ENCODE assay signal across 8 cellular contexts in the genomic region with DNA sequence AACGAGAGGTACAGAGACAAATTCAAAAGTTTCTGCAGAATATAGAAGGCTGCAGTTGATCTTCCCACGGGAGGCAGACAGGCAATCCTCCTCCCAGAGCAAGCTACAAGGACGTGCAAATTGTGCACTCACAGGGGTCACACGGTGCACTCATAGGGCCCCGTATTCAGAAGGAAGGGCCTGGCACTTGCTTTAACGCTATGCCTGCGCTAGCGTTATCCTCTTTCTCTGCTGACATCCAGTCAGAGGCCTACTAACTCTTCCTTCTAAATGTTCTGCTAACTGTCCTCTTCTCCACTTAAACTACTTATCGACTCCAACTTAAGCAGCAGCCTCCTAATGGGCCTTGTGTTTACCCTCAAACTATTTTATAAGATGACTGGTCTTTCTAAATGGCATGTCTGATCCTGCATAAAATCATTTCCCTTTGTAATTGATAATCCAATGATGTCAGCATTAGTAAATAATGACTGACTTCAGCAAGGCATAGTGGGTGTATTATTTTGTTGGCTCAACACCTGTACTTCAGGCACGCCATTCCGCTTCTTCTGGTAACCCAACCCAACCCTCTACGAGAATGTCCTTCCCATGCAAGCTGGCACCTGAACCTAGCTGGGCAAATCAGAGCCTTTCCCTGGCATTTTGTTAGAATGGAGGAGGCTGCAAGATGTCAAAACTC. TPM values are rescaled to one million over a fixed set of nuclear protein-coding genes. Genes with fewer than 3 reads are reported as not detected.
DNase-seq lines count a peak whose midpoint lies in the region; ATAC-seq, FAIRE-seq and TF ChIP-seq lines count a peak whose summit lies in the region.

No MANE protein-coding gene starts in this region.

- no peaks in the 10 kb centered on the region for H3K9me3 Mint-ChIP-seq in activated CD8-positive, alpha-beta memory T cell treated with anti-CD3 and anti-CD28 coated beads, Interleukin-2, amount 10 ng/mL, durations not matched to agents 7 days and 5 days (ENCODE audit: low read depth)

- TF ChIP-seq RAD21 in K562 (CRISPR knock-in tag; conservative IDR thresholded peaks at IDR 0.05 in 1 of 2, IDR thresholded peaks at IDR 0.05 in 1 of 2): no peak

- no peaks in the 10 kb centered on the region for H3K27me3 ChIP-seq in K562 (ENCODE audit: control insufficient read depth in 2 of 2, insufficient read depth in 2 of 2, low read length in 2 of 2)
- H3K27me3 ChIP-seq in transverse colon: no peaks in the 10 kb centered on the region

- intact Hi-C loops in K562 (cut with micrococcal nuclease): no loop called here
- intact Hi-C loops in lower leg skin (cut with DNase I; ENCODE audit: low total_unique reads): no loop called here
- intact Hi-C loops in transverse colon (cut with DNase I; ENCODE audit: low total_unique reads): no loop called here

- TF ChIP-seq CTCF in K562 (IDR thresholded peaks at IDR 0.05 in 2 of 3, conservative IDR thresholded peaks at IDR 0.05 in 1 of 3; ENCODE audit: insufficient read depth in 2 of 3, low read depth in 1 of 3, low read length in 3 of 3) (no peak), lower leg skin (IDR thresholded peaks at IDR 0.05) (no peak), transverse colon (IDR thresholded peaks at IDR 0.05) (no peak)

- TF ChIP-seq POLR2A in K562 (conservative IDR thresholded peaks at IDR 0.05) (no peak), lower leg skin (IDR thresholded peaks at IDR 0.05) (no peak), transverse colon (IDR thresholded peaks at IDR 0.05) (no peak)

- H3K4me1 ChIP-seq in K562 (replicated peaks in 1 of 2; ENCODE audit: control insufficient read depth in 2 of 2, insufficient read depth in 2 of 2, low read length in 2 of 2) (peaks cover 9 to 33% of the 10 kb centered on the region in 2 experiments), transverse colon (peaks cover 26 to 86% (median 45%) of the 10 kb centered on the region in 4 donors)

- WGBS in K562 (ENCODE audit: insufficient coverage, low coverage, missing lambda C conversion rate): 57% methylated on average over 12 of the region's 12 CpGs
- 19 to 30% methylated on average over 12 of the region's 12 CpGs for whole genome bisulfite sequencing in lower leg skin, 2 donors
- WGBS in transverse colon (ENCODE audit: low coverage in 1 of 2), 2 donors: 62% methylated on average over 4 to 12 of the region's 12 CpGs

- H3K9ac ChIP-seq in K562 (ENCODE audit: insufficient read depth in 1 of 2, low read depth in 2 of 2, low read length in 2 of 2): peak overlapping the region in 1 of 2 experiments; percentile 69; a peak in 1 of 4 replicates

- CTCF ChIA-PET in activated CD8-positive, alpha-beta memory T cell treated with anti-CD3 and anti-CD28 coated beads, Interleukin-2, amount 10 ng/mL, durations not matched to agents 7 days and 5 days (lab: Charles Lee): interaction anchor here (1.0 kb wide), 1 partner anchor 123 kb away, joined by 4 read pairs; no protein-coding TSS in a partner anchor
- CTCF ChIA-PET in K562 (lab: Yijun Ruan, JAX; ENCODE audit: low intra/inter-chr PET ratio): interaction anchor here (0.6 kb wide), 1 partner anchor 198 kb away, joined by 3 read pairs; no protein-coding TSS in a partner anchor

- POLR2A ChIA-PET in K562 (lab: Yijun Ruan, JAX): interaction anchor here (1.3 to 1.5 kb wide), 3 partner anchors 8 to 21 kb away, joined by 3 to 7 read pairs (median 3); no protein-coding TSS in a partner anchor

- TF ChIP-seq EP300 in K562 (IDR thresholded peaks at IDR 0.05; ENCODE audit: low read length): no peak
- TF ChIP-seq EP300 in transverse colon (IDR thresholded peaks at IDR 0.05; ENCODE audit: low read depth): no peak

- peaks cover 4% of the 10 kb centered on the region; the same call in 1 of the 2 replicates for H4K20me1 ChIP-seq in K562 (replicated peaks; ENCODE audit: control insufficient read depth, insufficient read depth, low read length)

- no peak for DNase-seq in activated CD8-positive, alpha-beta memory T cell treated with anti-CD3 and anti-CD28 coated beads, Interleukin-2, amount 10 ng/mL, durations not matched to agents 7 days and 5 days
- no peak for DNase-seq in activated CD8-positive, alpha-beta memory T cell treated with anti-CD3 and anti-CD28 coated beads, Interleukin-2, amount 50 U/mL, for 48 hours
- DNase-seq in K562 (ENCODE audit: extremely low read depth in 1 of 4, low spot score in 3 of 4) (no peak), lower leg skin (ENCODE audit: low spot score in 2 of 2) (no peak), transverse colon (no peak), cerebellar nuclear complex (lab: John Stamatoyannopoulos, UW) (no peak), SKM-1 treated with dmso at 0.1 percent for 144 hours (lab: John Stamatoyannopoulos, UW; ENCODE audit: unreplicated experiment) (no peak)
- DNase-seq in activated naive CD4-positive, alpha-beta T cell (lab: John Stamatoyannopoulos, UW): no peak

- no peak for FAIRE-seq in K562 (lab: Jason Lieb, UNC)

- in situ Hi-C loops in K562 (cut with MboI) (no loop called here), transverse colon (cut with MboI; ENCODE audit: low pct_ligation_motif_present in 1 of 4, low pct_unique_long_range_greater_than_20kb in 1 of 4, low sequenced_read_pairs in 3 of 4) (no loop called here)

- no peak overlapping the region for H3K27ac ChIP-seq in K562 (ENCODE audit: extremely low read depth, low read depth, low read length)
- H3K27ac ChIP-seq in transverse colon: peak overlapping the region; percentile 95 to 98 (median 96)

- no peak for ATAC-seq in activated CD8-positive, alpha-beta memory T cell treated with anti-CD3 and anti-CD28 coated beads, Interleukin-2, amount 10 ng/mL, durations not matched to agents 7 days and 5 days
- no peak for ATAC-seq in K562

- H3K27ac Mint-ChIP-seq in activated CD8-positive, alpha-beta memory T cell treated with anti-CD3 and anti-CD28 coated beads, Interleukin-2, amount 10 ng/mL, durations not matched to agents 7 days and 5 days: no peak overlapping the region

- H3K36me3 Mint-ChIP-seq in activated CD8-positive, alpha-beta memory T cell treated with anti-CD3 and anti-CD28 coated beads, Interleukin-2, amount 10 ng/mL, durations not matched to agents 7 days and 5 days: peaks cover 23% of the 10 kb centered on the region

- H3K79me2 ChIP-seq in K562 (ENCODE audit: control insufficient read depth, insufficient read depth, low read length): peaks cover 70% of the 10 kb centered on the region

- peak overlapping the region; percentile 11 for H3K4me3 Mint-ChIP-seq in activated CD8-positive, alpha-beta memory T cell treated with anti-CD3 and anti-CD28 coated beads, Interleukin-2, amount 10 ng/mL, durations not matched to agents 7 days and 5 days

- H3K4me3 ChIP-seq in K562: 0 out of 2 replicates have a peak overlapping the region, but pooled peaks have one; percentile 79
- peak overlapping the region; percentile 59 for H3K4me3 ChIP-seq in lower leg skin (ENCODE audit: low read depth, poor library complexity, severe bottlenecking)
- peak overlapping the region in 3 of 4 donors; percentile 73 to 92 (median 85) for H3K4me3 ChIP-seq in transverse colon

- no TSS peak for BruUV-seq in K562 (replicated peaks; lab: Mats Ljungman, UMichigan)

- H3K9me3 ChIP-seq in K562 (replicated peaks; ENCODE audit: control insufficient read depth, insufficient read depth, low read depth, low read length): peaks cover 6% of the 10 kb centered on the region
- H3K9me3 ChIP-seq in transverse colon: no peaks in the 10 kb centered on the region

- H2AFZ ChIP-seq in K562 (ENCODE audit: low read depth, low read length): no peak overlapping the region

- H3K4me1 Mint-ChIP-seq in activated CD8-positive, alpha-beta memory T cell treated with anti-CD3 and anti-CD28 coated beads, Interleukin-2, amount 10 ng/mL, durations not matched to agents 7 days and 5 days: peaks cover 39% of the 10 kb centered on the region

- H3K36me3 ChIP-seq in K562 (ENCODE audit: control insufficient read depth, insufficient read depth, low read length): no peaks in the 10 kb centered on the region; the same call in 2 of the 3 replicates
- no peaks in the 10 kb centered on the region for H3K36me3 ChIP-seq in transverse colon

- no peaks in the 10 kb centered on the region for H3K27me3 Mint-ChIP-seq in activated CD8-positive, alpha-beta memory T cell treated with anti-CD3 and anti-CD28 coated beads, Interleukin-2, amount 10 ng/mL, durations not matched to agents 7 days and 5 days

- H3K4me2 ChIP-seq in K562 (ENCODE audit: insufficient read depth, low read length): peak overlapping the region; percentile 99

- H3K9me1 ChIP-seq in K562 (ENCODE audit: control insufficient read depth, insufficient read depth, low read length): no peaks in the 10 kb centered on the region

RNA-seq across cellular contexts. Expression of gene IFNGR1, which starts 2.2 kb away (rescaled TPM):
- total RNA-seq in activated CD8-positive, alpha-beta memory T cell treated with anti-CD3 and anti-CD28 coated beads, Interleukin-2, amount 10 ng/mL, durations not matched to agents 7 days and 5 days: 10 to 100 TPM; 13.3 to 18.2 TPM
- total RNA-seq in K562 (2011; cell fraction: chromatin; rRNA removed; ENCODE audit: low replicate concordance): 20.6 and 45.2 TPM in 2 replicates
- 21.5 and 26.5 TPM in 2 replicates for total RNA-seq in K562 (2011; cell fraction: nucleolus; rRNA removed)
- total RNA-seq in K562 (2011; cell fraction: nucleoplasm; rRNA removed): 30.9 and 31.5 TPM in 2 replicates
- total RNA-seq in K562 (2014; rRNA removed): 13.4 and 14.7 TPM in 2 replicates
- total RNA-seq in K562 (2014; rRNA removed; fragmentation: Illumina TruSeq; extraction: Trizol): 26.7 and 31.3 TPM in 2 replicates
- total RNA-seq in K562 (2015; rRNA removed; fragmentation: Illumina TruSeq; extraction: Trizol): 33.4 and 38.9 TPM in 2 replicates
- 16.8 and 17.7 TPM in 2 replicates for total RNA-seq in K562 (2021)
- polyA plus RNA-seq in K562 (2011; rRNA removed): 33.0 and 52.5 TPM in 2 replicates
- polyA plus RNA-seq in K562 (2011; cell fraction: cytosol; rRNA removed): 4.8 and 21.0 TPM in 2 replicates
- 24.7 and 52.5 TPM in 2 replicates for polyA plus RNA-seq in K562 (2011; cell fraction: nucleus; rRNA removed)
- polyA plus RNA-seq in K562 (2012): 22.6 and 25.6 TPM in 2 replicates
- polyA plus RNA-seq in K562 (2014; fragmentation: Illumina TruSeq; extraction: Trizol): 22.4 and 26.7 TPM in 2 replicates
- polyA plus RNA-seq in K562 (2014; fragmentation: Nextera tagmentation; extraction: Ambion mirVana): 10 to 100 TPM; 41.5 to 47.0 TPM
- polyA plus RNA-seq in K562 (2014; rRNA removed): 19.3 and 21.2 TPM in 2 replicates
- 16.9 and 42.2 TPM in 2 replicates for polyA minus RNA-seq in K562 (2011; rRNA and poly(A)+ RNA removed)
- 8.5 and 22.1 TPM in 2 replicates for polyA minus RNA-seq in K562 (2011; cell fraction: cytosol; rRNA and poly(A)+ RNA removed)
- polyA minus RNA-seq in K562 (2011; cell fraction: nucleus; rRNA and poly(A)+ RNA removed): 11.8 and 45.1 TPM in 2 replicates
- 10 to 100 TPM; 64.2 to 92.1 (median 83.0) TPM for total RNA-seq in lower leg skin
- 100 to 1,000 TPM in 2 of 4 donors, 10 to 100 TPM in 1, 1 to 10 TPM in 1; 7.0 to 116 (median 86.8) TPM for total RNA-seq in transverse colon

RNA-seq across cellular contexts. Expression of gene IL22RA2, which starts 43.6 kb away (rescaled TPM):
- not detected for total RNA-seq in activated CD8-positive, alpha-beta memory T cell treated with anti-CD3 and anti-CD28 coated beads, Interleukin-2, amount 10 ng/mL, durations not matched to agents 7 days and 5 days
- total RNA-seq in K562 (2011; cell fraction: chromatin; rRNA removed; ENCODE audit: low replicate concordance): not detected in 2 replicates
- total RNA-seq in K562 (2011; cell fraction: nucleolus; rRNA removed): not detected in 2 replicates
- total RNA-seq in K562 (2011; cell fraction: nucleoplasm; rRNA removed): not detected in 2 replicates
- not detected in 2 replicates for total RNA-seq in K562 (2014; rRNA removed)
- total RNA-seq in K562 (2014; rRNA removed; fragmentation: Illumina TruSeq; extraction: Trizol): not detected in 2 replicates
- not detected in 2 replicates for total RNA-seq in K562 (2015; rRNA removed; fragmentation: Illumina TruSeq; extraction: Trizol)
- total RNA-seq in K562 (2021): not detected in 2 replicates
- not detected in 2 replicates for polyA plus RNA-seq in K562 (2011; rRNA removed)
- polyA plus RNA-seq in K562 (2011; cell fraction: cytosol; rRNA removed): not detected in 2 replicates
- not detected in 2 replicates for polyA plus RNA-seq in K562 (2011; cell fraction: nucleus; rRNA removed)
- not detected in 2 replicates for polyA plus RNA-seq in K562 (2012)
- not detected in 2 replicates for polyA plus RNA-seq in K562 (2014; fragmentation: Illumina TruSeq; extraction: Trizol)
- not detected for polyA plus RNA-seq in K562 (2014; fragmentation: Nextera tagmentation; extraction: Ambion mirVana)
- 0.03 TPM in 1 of 2 replicates, not detected in the other for polyA plus RNA-seq in K562 (2014; rRNA removed)
- not detected in 2 replicates for polyA minus RNA-seq in K562 (2011; rRNA and poly(A)+ RNA removed)
- not detected in 2 replicates for polyA minus RNA-seq in K562 (2011; cell fraction: cytosol; rRNA and poly(A)+ RNA removed)
- polyA minus RNA-seq in K562 (2011; cell fraction: nucleus; rRNA and poly(A)+ RNA removed): not detected in 2 replicates
- total RNA-seq in lower leg skin: under 1 TPM in 3 of 4 donors, not detected in 1; 0.08 to 0.30 (median 0.22) TPM
- total RNA-seq in transverse colon: under 1 TPM in 1 of 4 donors, not detected in 3; 0.16 TPM
